Comparison of ENCODE assay signal across 8 cellular contexts in the genomic region with DNA sequence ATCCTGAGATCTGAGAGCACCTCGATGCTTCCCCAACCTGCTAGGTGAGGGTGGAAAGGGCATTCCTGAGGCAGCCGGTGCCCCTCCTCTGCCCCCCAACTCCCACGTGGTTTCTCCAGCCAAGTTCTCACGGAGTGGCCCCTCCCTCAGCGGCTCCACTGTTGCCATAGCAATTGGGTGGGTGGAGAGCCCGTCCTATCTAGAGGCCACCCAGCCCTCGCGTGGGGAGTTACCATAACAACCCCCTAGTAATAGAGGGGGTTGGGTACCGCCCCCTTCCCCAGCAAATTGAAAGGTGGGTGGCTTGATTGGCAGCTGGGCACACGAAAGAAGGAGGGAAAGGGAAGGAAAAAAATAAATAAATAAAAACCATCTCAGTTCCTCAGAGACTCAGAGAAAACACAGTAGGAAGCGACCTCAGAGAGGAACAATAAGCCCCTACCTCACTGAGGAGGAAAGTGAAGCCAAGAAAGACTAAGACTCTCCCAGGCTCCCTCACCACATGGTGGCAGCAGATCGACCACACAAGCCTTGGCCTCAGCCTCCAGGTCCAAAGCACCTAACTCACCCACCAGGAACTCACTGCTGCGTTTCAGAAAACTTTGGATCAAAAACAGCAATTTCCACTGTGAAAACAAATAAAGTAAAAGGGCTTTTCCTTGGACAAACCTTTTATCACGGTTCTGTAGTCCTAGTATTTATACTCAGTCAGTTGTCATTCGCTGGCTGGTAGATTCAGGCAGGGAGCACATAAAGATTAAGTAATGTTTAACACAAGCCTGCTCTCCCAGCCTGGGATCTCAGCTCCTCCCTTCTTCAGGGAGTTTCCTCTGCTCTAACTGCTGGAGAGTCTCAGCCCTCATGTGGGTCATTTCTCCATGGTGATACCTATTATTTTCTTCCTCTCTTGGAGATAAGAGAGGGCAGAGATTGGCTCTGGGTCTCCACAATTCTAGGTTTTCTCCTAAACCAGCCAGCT. TPM values are rescaled to one million over a fixed set of nuclear protein-coding genes. Genes with fewer than 3 reads are reported as not detected.
DNase-seq lines count a peak whose midpoint lies in the region; ATAC-seq, FAIRE-seq and TF ChIP-seq lines count a peak whose summit lies in the region.
"Not testable (repeated sequence)": the region's sequence is repeated elsewhere in the genome, so short reads cannot be mapped to it uniquely, and the experiment has no call there.

No MANE protein-coding gene starts in this region.

- not testable (repeated sequence) for BruUV-seq in A673 (replicated peaks; lab: Mats Ljungman, UMichigan); GM12878 (replicated peaks; lab: Mats Ljungman, UMichigan)

- 4% methylated on average over 9 of the region's 15 CpGs for WGBS in GM12878 (ENCODE audit: insufficient coverage, insufficient replicate concordance, low lambda C conversion rate, missing lambda C conversion rate)
- 17% methylated on average over 3 of the region's 15 CpGs for WGBS in mesenchymal stem cell

- RAD21 ChIA-PET in GM12878 (lab: Charles Lee; ENCODE audit: unreplicated experiment) = not testable (repeated sequence)

- not testable (repeated sequence) for TF ChIP-seq RAD21 in GM12878 (IDR thresholded peaks at IDR 0.05; ENCODE audit: insufficient read depth, low read depth, low read length)

- not testable (repeated sequence) for H4K8ac ChIP-seq in mesenchymal stem cell (ENCODE audit: low read length)

- H3K27me3 Mint-ChIP-seq in HFFc6 (ENCODE audit: insufficient read depth); WTC11 (ENCODE audit: low read depth): not testable (repeated sequence)

- not testable (repeated sequence) for H2BK5ac ChIP-seq in mesenchymal stem cell (ENCODE audit: low read depth, low read length, poor library complexity, severe bottlenecking)

- peak overlapping the region; percentile 63; the same call in 1 of the 2 replicates for H3K27ac Mint-ChIP-seq in HFFc6
- not testable (repeated sequence) for H3K27ac Mint-ChIP-seq in WTC11

- CTCF ChIA-PET in A673 (lab: Charles Lee); WTC11 (lab: Charles Lee); GM12878 (lab: Yijun Ruan, JAX): not testable (repeated sequence)

- H3K18ac ChIP-seq in mesenchymal stem cell (ENCODE audit: low read depth in 1 of 2, low read length in 2 of 2) = not testable (repeated sequence)

- POLR2A ChIA-PET in A673 (lab: Charles Lee; ENCODE audit: low non-redundant PET); WTC11 (lab: Charles Lee); GM12878 (lab: Charles Lee): not testable (repeated sequence)

- not testable (repeated sequence) for H3K4me3 ChIP-seq in A673 (ENCODE audit: low read depth, low read length, poor library complexity, severe bottlenecking); GM12878; fibroblast of the aortic adventitia (ENCODE audit: low read depth, low read length); mesenchymal stem cell (ENCODE audit: insufficient read depth in 1 of 2, low read depth in 1 of 2, low read length in 2 of 2)

- not testable (repeated sequence) for H3K23ac ChIP-seq in mesenchymal stem cell (ENCODE audit: low read length in 2 of 2)

- not testable (repeated sequence) for H3K27ac ChIP-seq in A673 (ENCODE audit: low read depth, low read length, poor library complexity, severe bottlenecking); GM12878 (ENCODE audit: control insufficient read depth, insufficient read depth); mesenchymal stem cell (ENCODE audit: low read length, poor library complexity, severe bottlenecking)

- peak; percentile 47 for ATAC-seq in WTC11
- ATAC-seq in GM12878 = peak; percentile 61
- peak; percentile 53 for ATAC-seq in sciatic nerve

- H4K20me1 ChIP-seq in GM12878 (ENCODE audit: control insufficient read depth, insufficient read depth) = not testable (repeated sequence)

- DNase-seq in A673 (ENCODE audit: low spot score) = peak; percentile 70
- DNase-seq in HFFc6; GM12878 (ENCODE audit: low read depth, low spot score): not testable (repeated sequence)
- DNase-seq in NCI-H526 (lab: John Stamatoyannopoulos, UW) = peak; percentile 49 to 53
- DNase-seq in WTC11 (ENCODE audit: low spot score) = peak; percentile 23
- DNase-seq in fibroblast of the aortic adventitia (ENCODE audit: low read depth) = peak; percentile 2
- DNase-seq in mesenchymal stem cell = peak; percentile 1
- peak; percentile 53 for DNase-seq in sciatic nerve (ENCODE audit: low spot score)

- TF ChIP-seq CTCF in A673 (conservative IDR thresholded peaks at IDR 0.05; ENCODE audit: low read depth, low read length); WTC11 (IDR thresholded peaks at IDR 0.05); GM12878 (IDR thresholded peaks at IDR 0.05 in 2 of 3, conservative IDR thresholded peaks at IDR 0.05 in 1 of 3; ENCODE audit: control insufficient read depth in 2 of 3, extremely low read depth in 1 of 3, insufficient read depth in 1 of 3, low read depth in 3 of 3, low read length in 3 of 3); fibroblast of the aortic adventitia (IDR thresholded peaks at IDR 0.05; ENCODE audit: insufficient read depth, low read length): not testable (repeated sequence)
- peak; percentile 34; the same call in 1 of the 2 replicates for TF ChIP-seq CTCF in HFFc6 (IDR thresholded peaks at IDR 0.05)

- not testable (repeated sequence) for H3K27me3 ChIP-seq in A673 (replicated peaks; ENCODE audit: insufficient read depth, low read depth, low read length, poor library complexity); GM12878 (replicated peaks in 1 of 2; ENCODE audit: control insufficient read depth in 2 of 2, insufficient read depth in 2 of 2, low read length in 1 of 2); mesenchymal stem cell (ENCODE audit: control insufficient read depth in 1 of 2, insufficient read depth in 1 of 2, low read length in 2 of 2)

- not testable (repeated sequence) for H3K4me2 ChIP-seq in GM12878 (ENCODE audit: control insufficient read depth, insufficient read depth); mesenchymal stem cell (ENCODE audit: low read length, poor library complexity, severe bottlenecking)

- in situ Hi-C loops in GM12878 (cut with MboI) = not testable (repeated sequence)

- H3K79me1 ChIP-seq in mesenchymal stem cell (replicated peaks; ENCODE audit: low read length, poor library complexity, severe bottlenecking) = not testable (repeated sequence)

- H3K4me1 Mint-ChIP-seq in HFFc6 (ENCODE audit: low read depth); WTC11: not testable (repeated sequence)

- H3K9me3 Mint-ChIP-seq in HFFc6, WTC11: not testable (repeated sequence)

- not testable (repeated sequence) for H3K36me3 Mint-ChIP-seq in HFFc6 (ENCODE audit: low read depth); WTC11

- H3K79me2 ChIP-seq in GM12878 (ENCODE audit: control insufficient read depth, insufficient read depth, low read length) = not testable (repeated sequence)

- not testable (repeated sequence) for H2BK12ac ChIP-seq in mesenchymal stem cell (ENCODE audit: low read length in 2 of 2)

- not testable (repeated sequence) for FAIRE-seq in GM12878 (lab: Jason Lieb, UNC)

- H3K9me3 ChIP-seq in A673 (ENCODE audit: low read depth, low read length, poor library complexity, severe bottlenecking); GM12878 (replicated peaks; ENCODE audit: control insufficient read depth, insufficient read depth, low read length); mesenchymal stem cell (ENCODE audit: control insufficient read depth, low read length): not testable (repeated sequence)

- not testable (repeated sequence) for H3K36me3 ChIP-seq in A673 (ENCODE audit: insufficient read depth, low read length, poor library complexity, severe bottlenecking); GM12878 (ENCODE audit: control insufficient read depth in 2 of 2, insufficient read depth in 2 of 2, low read length in 1 of 2); mesenchymal stem cell (ENCODE audit: control insufficient read depth in 1 of 2, insufficient read depth in 2 of 2, low read depth in 1 of 2, low read length in 2 of 2)

- intact Hi-C loops in A673 (cut with micrococcal nuclease; ENCODE audit: unreplicated experiment); GM12878 (cut with micrococcal nuclease; ENCODE audit: unreplicated experiment); sciatic nerve (cut with DNase I): not testable (repeated sequence)

- not testable (repeated sequence) for H3K14ac ChIP-seq in mesenchymal stem cell (ENCODE audit: low read length in 2 of 2)

- not testable (repeated sequence) for H4K91ac ChIP-seq in mesenchymal stem cell (ENCODE audit: low read length)

- not testable (repeated sequence) for H3K4ac ChIP-seq in mesenchymal stem cell (ENCODE audit: low read depth in 1 of 2, low read length in 2 of 2)

- H3K4me3 Mint-ChIP-seq in HFFc6 = peak overlapping the region; percentile 49; the same call in 1 of the 2 replicates
- peak overlapping the region; percentile 38 for H3K4me3 Mint-ChIP-seq in WTC11

- TF ChIP-seq EP300 in GM12878 (IDR thresholded peaks at IDR 0.05; ENCODE audit: borderline replicate concordance in 1 of 2, control insufficient read depth in 1 of 2, low read depth in 2 of 2, low read length in 2 of 2) = not testable (repeated sequence)

- H2AFZ ChIP-seq in GM12878 (ENCODE audit: control insufficient read depth, low read depth, low read length); mesenchymal stem cell (ENCODE audit: low read depth, low read length): not testable (repeated sequence)

- not testable (repeated sequence) for H2AK5ac ChIP-seq in mesenchymal stem cell (ENCODE audit: low read length, severe bottlenecking)

- H3K9ac ChIP-seq in GM12878 (ENCODE audit: control insufficient read depth, insufficient read depth, low read length); mesenchymal stem cell (ENCODE audit: low read length): not testable (repeated sequence)

- H2BK15ac ChIP-seq in mesenchymal stem cell (ENCODE audit: low read depth, poor library complexity, severe bottlenecking) = not testable (repeated sequence)

- H2BK120ac ChIP-seq in mesenchymal stem cell (ENCODE audit: low read depth, low read length) = not testable (repeated sequence)

- SMC1A ChIA-PET in GM12878 (lab: Charles Lee; ENCODE audit: uncharacterized antibody, unreplicated experiment) = not testable (repeated sequence)

- not testable (repeated sequence) for H3K4me1 ChIP-seq in A673 (ENCODE audit: insufficient read depth, low read length, poor library complexity, severe bottlenecking); GM12878 (ENCODE audit: control insufficient read depth, insufficient read depth, low read length); mesenchymal stem cell (ENCODE audit: control insufficient read depth, insufficient read depth, low read depth, low read length)

- TF ChIP-seq POLR2A in GM12878 (IDR thresholded peaks at IDR 0.05; ENCODE audit: low read depth, low read length) = not testable (repeated sequence)

RNA-seq across cellular contexts. Expression of gene NBPF9, which starts 20.9 kb away (rescaled TPM):
- 37.0 and 40.2 TPM in 2 replicates for total RNA-seq in A673 (2021)
- total RNA-seq in HFFc6 (2021; fragmentation: NEBNext Ultra II Directional; extraction: Animal tissue kit (Norgen Biotek cat#: 25700)) = 10 to 100 TPM; 15.3 to 18.5 (median 17.0) TPM
- total RNA-seq in WTC11 (2021) = 2.5 to 4.5 TPM (median 2.9 TPM) in 3 replicates
- 37.0 and 39.2 TPM in 2 replicates for total RNA-seq in GM12878 (2013; cell fraction: nucleolus; rRNA removed)
- total RNA-seq in GM12878 (2014; rRNA removed) = 8.9 and 10.0 TPM in 2 replicates
- 11.7 and 12.3 TPM in 2 replicates for total RNA-seq in GM12878 (2014; rRNA removed; fragmentation: Illumina TruSeq; extraction: Trizol)
- total RNA-seq in GM12878 (2021) = 11.3 and 11.8 TPM in 2 replicates
- 8.5 TPM for polyA plus RNA-seq in GM12878 (2011; ENCODE audit: low read depth)
- 15.9 and 16.7 TPM in 2 replicates for polyA plus RNA-seq in GM12878 (2011; rRNA removed)
- 9.3 and 9.4 TPM in 2 replicates for polyA plus RNA-seq in GM12878 (2011; cell fraction: cytosol; rRNA removed)
- polyA plus RNA-seq in GM12878 (2011; cell fraction: nucleus; rRNA removed) = 41.9 and 45.8 TPM in 2 replicates
- 9.7 and 11.2 TPM in 2 replicates for polyA plus RNA-seq in GM12878 (2012)
- 13.7 and 18.9 TPM in 2 replicates for polyA plus RNA-seq in GM12878 (2014; fragmentation: Illumina TruSeq; extraction: Trizol)
- 1 to 10 TPM; 2.0 to 3.8 TPM for polyA plus RNA-seq in GM12878 (2014; fragmentation: Nextera tagmentation; extraction: Ambion mirVana)
- 11.6 and 12.5 TPM in 2 replicates for polyA plus RNA-seq in GM12878 (2014; rRNA removed)
- 1 to 10 TPM; 3.6 to 4.9 TPM for polyA plus RNA-seq in GM12878 (2016; fragmentation: Nextera tagmentation; extraction: Ambion mirVana)
- polyA minus RNA-seq in GM12878 (2011; rRNA and poly(A)+ RNA removed) = 19.3 and 20.9 TPM in 2 replicates
- 3.9 and 4.6 TPM in 2 replicates for polyA minus RNA-seq in GM12878 (2011; cell fraction: cytosol; rRNA and poly(A)+ RNA removed)
- 19.1 and 27.1 TPM in 2 replicates for polyA minus RNA-seq in GM12878 (2011; cell fraction: nucleus; rRNA and poly(A)+ RNA removed)
- 15.0 and 20.5 TPM in 2 replicates for total RNA-seq in fibroblast of the aortic adventitia (ENCODE audit: low replicate concordance)
- 12.1 TPM for polyA plus RNA-seq in mesenchymal stem cell (2013, experiment 1 of 2)
- 11.1 TPM for polyA plus RNA-seq in mesenchymal stem cell (2013, experiment 2 of 2)
- total RNA-seq in sciatic nerve = 33.5 TPM
